8 cellular contexts compared by ENCODE assay signal in the genomic region with DNA sequence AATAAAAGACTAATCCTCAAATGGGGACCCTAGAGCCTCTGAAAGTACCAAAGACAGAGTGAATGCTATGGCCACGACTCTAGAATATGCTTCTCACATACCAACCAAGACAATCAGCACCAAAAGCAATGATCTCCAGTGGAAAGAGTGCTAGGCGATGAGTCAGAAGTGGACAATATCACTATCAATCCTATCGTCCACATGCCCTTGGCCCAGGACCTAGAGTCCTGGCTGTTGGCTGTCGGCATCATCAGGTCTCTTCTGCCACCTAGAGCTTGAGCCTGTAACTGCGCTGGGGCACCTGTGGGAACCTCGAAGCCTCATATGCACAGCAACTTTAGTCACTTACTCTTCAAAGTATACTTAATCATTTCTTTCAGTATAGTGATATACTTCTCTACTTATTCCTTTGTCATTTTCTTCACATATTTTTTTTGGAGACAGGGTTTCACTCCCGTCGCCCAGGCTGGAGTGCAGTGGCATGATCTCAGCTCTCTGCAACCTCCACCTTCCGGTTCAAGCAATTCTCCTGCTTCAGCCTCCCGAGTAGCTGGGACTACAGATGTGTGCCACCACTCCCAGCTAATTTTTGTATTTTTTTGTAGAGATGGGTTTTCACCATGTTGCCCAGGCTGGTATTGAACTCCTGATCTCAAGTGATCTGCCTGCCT. TPM values are rescaled to one million over a fixed set of nuclear protein-coding genes. Genes with fewer than 3 reads are reported as not detected.
DNase-seq lines count a peak whose midpoint lies in the region; ATAC-seq, FAIRE-seq and TF ChIP-seq lines count a peak whose summit lies in the region.

No MANE protein-coding gene starts in this region.

- H3K27ac Mint-ChIP-seq in Caco-2 (ENCODE audit: unreplicated experiment), result no peak overlapping the region

- peaks cover 2% of the 10 kb centered on the region; the same call in 1 of the 2 replicates for H3K36me3 ChIP-seq in Caco-2 (ENCODE audit: control insufficient read depth, insufficient read depth, low read length)

- peaks cover 66% of the 10 kb centered on the region for H3K36me3 Mint-ChIP-seq in Caco-2 (ENCODE audit: insufficient read depth, unreplicated experiment)

- POLR2A ChIA-PET in Caco-2 (lab: Charles Lee), result no interaction called here

- peak; percentile 76 to 86 for TF ChIP-seq CTCF in Caco-2 (IDR thresholded peaks at IDR 0.05; ENCODE audit: insufficient read depth in 1 of 2, low read depth in 1 of 2, low read length in 1 of 2, severe bottlenecking in 1 of 2, unreplicated experiment in 1 of 2)

- H3K4me3 ChIP-seq in Caco-2 (ENCODE audit: low read depth, low read length), result no peak overlapping the region

- H3K9me3 Mint-ChIP-seq in Caco-2 (ENCODE audit: unreplicated experiment), result no peaks in the 10 kb centered on the region

- peaks cover 7% of the 10 kb centered on the region for H3K4me1 Mint-ChIP-seq in Caco-2 (ENCODE audit: low read depth, unreplicated experiment)

- CTCF ChIA-PET in Caco-2 (lab: Charles Lee), result interaction anchor here (0.6 to 1.3 kb wide), 5 partner anchors 16 to 225 kb away, joined by 3 to 10 read pairs (median 3); a partner anchor contains a TSS

- DNase-seq in Caco-2 (peak; percentile 67 to 76), HuH-7 (ENCODE audit: low spot score) (peak; percentile 67), T1000 (lab: John Stamatoyannopoulos, UW) (peak; percentile 76), left kidney (ENCODE audit: low read depth, low spot score) (peak; percentile 76), GM12892 (ENCODE audit: insufficient read length) (no peak)
- DNase-seq in central memory CD4-positive, alpha-beta T cell, result peak; percentile 3
- peak; percentile 9 for DNase-seq in stimulated activated CD8-positive, alpha-beta memory T cell treated with anti-CD3 and anti-CD28 coated beads, Interleukin-4, amount 100 ng/mL, for 24 hours (ENCODE audit: low read depth)

- no peaks in the 10 kb centered on the region for H3K27me3 ChIP-seq in Caco-2 (replicated peaks; ENCODE audit: control insufficient read depth, insufficient read depth, low read length)

- no peaks in the 10 kb centered on the region for H3K27me3 Mint-ChIP-seq in Caco-2 (ENCODE audit: insufficient read depth, unreplicated experiment)

- BruUV-seq in Caco-2 (replicated peaks; lab: Mats Ljungman, UMichigan), result no TSS peak

- H3K4me1 ChIP-seq in Caco-2, result peaks cover 9% of the 10 kb centered on the region

- TF ChIP-seq POLR2A in GM12892 (IDR thresholded peaks at IDR 0.05; ENCODE audit: low read depth, low read length), result no peak

- H3K4me3 Mint-ChIP-seq in Caco-2 (ENCODE audit: unreplicated experiment), result no peak overlapping the region

- intact Hi-C loops in Caco-2 (cut with micrococcal nuclease; ENCODE audit: unreplicated experiment), result loop anchor here (1.0 to 10.0 kb wide), 4 partner anchors 76 to 585 kb away; a partner anchor contains a TSS

- no peaks in the 10 kb centered on the region for H3K9me3 ChIP-seq in Caco-2

- FAIRE-seq in GM12892 (lab: Jason Lieb, UNC), result no peak

- ATAC-seq in GM18511 (IDR thresholded peaks at IDR 0.05; ENCODE audit: unreplicated experiment), result no peak

RNA-seq across cellular contexts. Expression of a gene that starts 29.7 kb away (rescaled TPM):
- total RNA-seq in Caco-2 (2022), result 38.8 and 41.7 TPM in 2 replicates
- 18.3 TPM for polyA plus RNA-seq in GM12892 (2012; ENCODE audit: missing spikeins)
